In genomic region chr3:184176377-184177330, GRCh38 we compare ENCODE assay signal across 8 cellular contexts. TPM values are rescaled to one million over a fixed set of nuclear protein-coding genes. Genes with fewer than 3 reads are reported as not detected.
DNase-seq lines count a peak whose midpoint lies in the region; ATAC-seq and TF ChIP-seq lines count a peak whose summit lies in the region.

No MANE protein-coding gene starts in this region.

- TF ChIP-seq CTCF in ascending aorta (IDR thresholded peaks at IDR 0.05) (no peak), hepatocyte (IDR thresholded peaks at IDR 0.05; ENCODE audit: poor library complexity) (no peak), psoas muscle (IDR thresholded peaks at IDR 0.05) (no peak)

- H3K36me3 ChIP-seq in ES-I3 (ENCODE audit: insufficient read depth, low read length) (peaks cover 34% of the 10 kb centered on the region), ascending aorta (peaks cover 45 to 52% of the 10 kb centered on the region in 2 donors), hepatocyte (replicated peaks; ENCODE audit: insufficient read depth, low read depth) (peaks cover 7% of the 10 kb centered on the region), psoas muscle (ENCODE audit: insufficient read depth in 1 of 2, low read depth in 1 of 2) (peaks cover 9 to 64% of the 10 kb centered on the region in 2 donors)

- H3K9me3 ChIP-seq in ES-I3 (ENCODE audit: control insufficient read depth, insufficient read depth, low read length) (no peaks in the 10 kb centered on the region), ascending aorta (no peaks in the 10 kb centered on the region), hepatocyte (ENCODE audit: low read depth) (no peaks in the 10 kb centered on the region), psoas muscle (no peaks in the 10 kb centered on the region)

- ATAC-seq in psoas muscle: peak; percentile 36 to 52 (median 44)
- ATAC-seq in HG03439 (IDR thresholded peaks at IDR 0.05; ENCODE audit: unreplicated experiment): no peak
- ATAC-seq in GM21447 (IDR thresholded peaks at IDR 0.05; ENCODE audit: unreplicated experiment): no peak

- H3K4me3 ChIP-seq in ascending aorta (peak overlapping the region; percentile 96 to 97), hepatocyte (peak overlapping the region; percentile 41), psoas muscle (peak overlapping the region; percentile 100)

- peak overlapping the region; percentile 86 for H3K9ac ChIP-seq in ES-I3 (ENCODE audit: low read depth, low read length)

- peaks cover 43% of the 10 kb centered on the region for H3K79me2 ChIP-seq in hepatocyte

- no peaks in the 10 kb centered on the region for H3K27me3 ChIP-seq in ascending aorta
- H3K27me3 ChIP-seq in hepatocyte: no peaks in the 10 kb centered on the region
- no peaks in the 10 kb centered on the region for H3K27me3 ChIP-seq in psoas muscle (ENCODE audit: insufficient read depth in 3 of 3, low read length in 2 of 3)

- 23% methylated on average over 18 of the region's 19 CpGs for whole genome bisulfite sequencing in hepatocyte (ENCODE audit: low lambda C conversion rate, missing lambda C conversion rate)
- WGBS in psoas muscle, 3 donors: 26 to 37% (median 30%) methylated on average over 19 of the region's 19 CpGs

- H3K9me2 ChIP-seq in hepatocyte (replicated peaks; ENCODE audit: insufficient read depth): no peaks in the 10 kb centered on the region

- intact Hi-C loops in ascending aorta (cut with DNase I) (loop anchor here (1.0 to 10.0 kb wide), 2 partner anchors 10 to 292 kb away; partner anchors contain the start of genes ABCF3 and PARL), psoas muscle (cut with DNase I) (loop anchor here (5.0 to 10.0 kb wide), 3 partner anchors 39 to 162 kb away; partner anchors contain the start of genes ABCC5 (in 1 of the 2) and EIF2B5 (in 1 of the 2))

- peak overlapping the region; percentile 91 to 96 for H3K27ac ChIP-seq in ascending aorta
- peak overlapping the region; percentile 90 for H3K27ac ChIP-seq in hepatocyte
- H3K27ac ChIP-seq in psoas muscle: peak overlapping the region; percentile 96

- H3K4me2 ChIP-seq in hepatocyte: peak overlapping the region; percentile 97

- peak overlapping the region; percentile 25 for H2AFZ ChIP-seq in hepatocyte

- DNase-seq in NCI-H2227 treated with DMSO at 0.1 percent for 48 hours (lab: John Stamatoyannopoulos, UW): peak; percentile 78
- DNase-seq in ascending aorta (ENCODE audit: low spot score in 2 of 2): peak; percentile 35 to 88
- peak; percentile 92 for DNase-seq in hepatocyte (ENCODE audit: low spot score)
- DNase-seq in psoas muscle: peak; percentile 75 to 83
- no peak for DNase-seq in HT-29 (ENCODE audit: low spot score)

- H4K20me1 ChIP-seq in hepatocyte (ENCODE audit: insufficient read depth, poor library complexity, severe bottlenecking): peaks cover 21% of the 10 kb centered on the region

- H3K4me1 ChIP-seq in ES-I3 (ENCODE audit: insufficient read depth, low read length): peaks cover 29% of the 10 kb centered on the region
- H3K4me1 ChIP-seq in ascending aorta: peaks cover 11 to 18% of the 10 kb centered on the region in 2 donors
- H3K4me1 ChIP-seq in hepatocyte (ENCODE audit: insufficient read depth): peaks cover 13% of the 10 kb centered on the region
- H3K4me1 ChIP-seq in psoas muscle: peaks cover 36% of the 10 kb centered on the region

RNA-seq across cellular contexts. Expression of gene AP2M1, which starts 2.0 kb away (rescaled TPM):
- total RNA-seq in ascending aorta (101 TPM), hepatocyte (222 and 243 TPM in 2 replicates), psoas muscle (100 to 1,000 TPM; 157 to 178 (median 165) TPM)
- polyA plus RNA-seq in hepatocyte (389 and 436 TPM in 2 replicates), psoas muscle (100 to 1,000 TPM; 166 to 299 (median 285) TPM)
- 280 and 309 TPM in 2 replicates for total RNA-seq in HT-29 (2014; rRNA removed; shearing (Covaris generic))

RNA-seq across cellular contexts. Expression of gene ABCF3, which starts 9.3 kb away (rescaled TPM):
- total RNA-seq in ascending aorta (93.3 TPM), hepatocyte (31.6 and 33.1 TPM in 2 replicates), psoas muscle (10 to 100 TPM; 44.1 to 93.0 (median 72.7) TPM)
- polyA plus RNA-seq in hepatocyte (62.7 and 68.8 TPM in 2 replicates), psoas muscle (100 to 1,000 TPM in 1 of 3 donors, 10 to 100 TPM in 2; 68.5 to 108 (median 79.3) TPM)
- 42.3 and 51.3 TPM in 2 replicates for total RNA-seq in HT-29 (2014; rRNA removed; shearing (Covaris generic))

RNA-seq across cellular contexts. Expression of gene DVL3, which starts 21.5 kb away (rescaled TPM):
- total RNA-seq in ascending aorta (36.6 TPM), hepatocyte (45.9 and 49.1 TPM in 2 replicates), psoas muscle (10 to 100 TPM; 46.7 to 57.2 (median 47.7) TPM)
- polyA plus RNA-seq in hepatocyte (121 and 154 TPM in 2 replicates), psoas muscle (10 to 100 TPM; 32.3 to 57.6 (median 36.1) TPM)
- total RNA-seq in HT-29 (2014; rRNA removed; shearing (Covaris generic)): 75.1 and 83.9 TPM in 2 replicates

RNA-seq across cellular contexts. Expression of gene EIF2B5, which starts 41.5 kb away (rescaled TPM):
- 24.7 TPM for total RNA-seq in ascending aorta
- total RNA-seq in hepatocyte: 34.6 and 35.0 TPM in 2 replicates
- 35.6 and 41.0 TPM in 2 replicates for polyA plus RNA-seq in hepatocyte
- 10 to 100 TPM; 44.0 to 55.1 (median 50.0) TPM for total RNA-seq in psoas muscle
- polyA plus RNA-seq in psoas muscle: 100 to 1,000 TPM in 1 of 3 donors, 10 to 100 TPM in 2; 61.4 to 101 (median 80.3) TPM
- total RNA-seq in HT-29 (2014; rRNA removed; shearing (Covaris generic)): 36.2 and 44.8 TPM in 2 replicates

RNA-seq across cellular contexts. Expression of gene VWA5B2, which starts 52.7 kb away (rescaled TPM):
- total RNA-seq in ascending aorta (0.32 TPM), hepatocyte (0.40 and 3.2 TPM in 2 replicates), psoas muscle (under 1 TPM in 1 of 4 donors, not detected in 3; 0.26 TPM)
- polyA plus RNA-seq in hepatocyte (1.0 and 1.5 TPM in 2 replicates), psoas muscle (under 1 TPM; 0.03 to 0.06 (median 0.04) TPM)
- 0.63 and 1.4 TPM in 2 replicates for total RNA-seq in HT-29 (2014; rRNA removed; shearing (Covaris generic))

Comparison
In these comparisons a context has a peak if more than half of its experiments do, and no peak if none do; other contexts are left out.
1. H3K4me3 ChIP-seq: peak in every context shown above with its lines; median percentile 100 in psoas muscle; 96 in ascending aorta; 41 in hepatocyte.
2. ATAC-seq: peak in psoas muscle (4 of 4); none in HG03439 (single experiment) and GM21447 (single experiment).
3. Peak in every context shown above with its lines, with median percentiles within 50 percentile points of each other: H3K27ac ChIP-seq.